In the genomic region with DNA sequence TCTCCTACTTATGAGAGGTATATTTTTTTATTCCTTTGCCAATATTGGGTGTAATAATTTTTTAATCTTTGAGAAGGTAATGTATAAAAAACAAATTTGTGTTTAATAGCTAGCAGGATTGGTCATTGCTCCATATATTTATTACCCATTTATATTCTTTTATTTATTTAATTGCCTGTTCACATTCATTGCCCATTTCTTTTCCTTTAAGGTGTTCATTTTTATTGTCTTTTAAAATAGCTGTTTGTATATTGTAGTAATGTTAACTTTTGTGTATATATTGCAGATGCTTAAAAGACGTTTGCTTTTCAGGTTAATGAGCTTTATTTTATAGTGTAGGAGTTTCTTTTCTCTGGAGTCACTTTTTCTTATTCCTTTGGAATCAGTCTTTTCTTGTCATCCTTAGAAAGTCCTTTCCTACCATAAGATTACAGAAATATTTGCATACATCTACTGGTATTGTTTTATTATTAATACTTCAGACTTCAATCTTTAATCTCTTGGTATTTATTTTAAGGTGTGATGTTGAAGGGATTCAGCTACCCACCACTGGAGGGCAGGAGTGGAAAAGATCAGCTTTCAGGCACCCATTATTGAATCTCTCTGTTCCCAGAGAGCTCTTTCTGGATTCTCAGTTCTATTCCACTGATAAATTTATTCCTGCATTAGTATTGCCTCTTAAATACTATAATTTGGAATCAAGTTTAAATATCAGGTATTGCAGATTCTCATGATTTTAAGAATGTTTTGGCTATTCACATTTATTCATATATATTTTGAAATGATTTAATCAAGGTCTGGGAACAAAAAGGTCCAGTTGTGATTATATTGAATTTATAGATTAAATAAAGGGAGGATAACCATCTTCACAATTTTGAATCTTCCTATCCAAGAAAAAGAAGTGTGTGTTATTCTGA, we compare ENCODE assay signal across 8 cellular contexts.
A peak's percentile ranks its signal among the peaks of the same experiment; 100 is the strongest.
DNase-seq lines count a peak whose midpoint lies in the region; ATAC-seq and TF ChIP-seq lines count a peak whose summit lies in the region.

No MANE protein-coding gene starts in this region.

- peak; percentile 60 for TF ChIP-seq CTCF in fibroblast of pulmonary artery (IDR thresholded peaks at IDR 0.05; ENCODE audit: low read length, missing control alignments)

- no peak for ATAC-seq in GM21423 (IDR thresholded peaks at IDR 0.05; ENCODE audit: unreplicated experiment)

- no peak overlapping the region for H3K4me3 ChIP-seq in fibroblast of pulmonary artery (replicated peaks; ENCODE audit: low read depth, low read length)

- peak; percentile 17 for DNase-seq in stimulated activated CD4-positive, alpha-beta T cell treated with anti-CD3 and anti-CD28 coated beads, Interleukin-4, amount 100 ng/mL, for 24 hours
- DNase-seq in stimulated activated CD4-positive, alpha-beta T cell treated with anti-CD3 and anti-CD28 coated beads, Interleukin-4, amount 100 ng/mL, for 4 hours = no peak
- DNase-seq in RKO (ENCODE audit: low spot score) = peak; percentile 37
- DNase-seq in fibroblast of pulmonary artery (ENCODE audit: low read depth) = peak; percentile 33
- DNase-seq in activated CD8-positive, alpha-beta memory T cell treated with anti-CD3 and anti-CD28 coated beads, Interleukin-2, amount 50 U/mL, for 48 hours = no peak
- no peak for DNase-seq in DMS79 (lab: John Stamatoyannopoulos, UW)
- DNase-seq in NCI-H774 (lab: John Stamatoyannopoulos, UW) = no peak

Comparison
In these comparisons a context has a peak if more than half of its experiments do, and no peak if none do; other contexts are left out.
1. DNase-seq: peak in stimulated activated CD4-positive, alpha-beta T cell treated with anti-CD3 and anti-CD28 coated beads, Interleukin-4, amount 100 ng/mL, for 24 hours (single experiment), RKO (single experiment) and fibroblast of pulmonary artery (single experiment); none in stimulated activated CD4-positive, alpha-beta T cell treated with anti-CD3 and anti-CD28 coated beads, Interleukin-4, amount 100 ng/mL, for 4 hours (0 of 2), activated CD8-positive, alpha-beta memory T cell treated with anti-CD3 and anti-CD28 coated beads, Interleukin-2, amount 50 U/mL, for 48 hours (single experiment), DMS79 (single experiment) and NCI-H774 (single experiment).